Comparison of ENCODE assay signal across 26 cellular contexts in the genomic region with DNA sequence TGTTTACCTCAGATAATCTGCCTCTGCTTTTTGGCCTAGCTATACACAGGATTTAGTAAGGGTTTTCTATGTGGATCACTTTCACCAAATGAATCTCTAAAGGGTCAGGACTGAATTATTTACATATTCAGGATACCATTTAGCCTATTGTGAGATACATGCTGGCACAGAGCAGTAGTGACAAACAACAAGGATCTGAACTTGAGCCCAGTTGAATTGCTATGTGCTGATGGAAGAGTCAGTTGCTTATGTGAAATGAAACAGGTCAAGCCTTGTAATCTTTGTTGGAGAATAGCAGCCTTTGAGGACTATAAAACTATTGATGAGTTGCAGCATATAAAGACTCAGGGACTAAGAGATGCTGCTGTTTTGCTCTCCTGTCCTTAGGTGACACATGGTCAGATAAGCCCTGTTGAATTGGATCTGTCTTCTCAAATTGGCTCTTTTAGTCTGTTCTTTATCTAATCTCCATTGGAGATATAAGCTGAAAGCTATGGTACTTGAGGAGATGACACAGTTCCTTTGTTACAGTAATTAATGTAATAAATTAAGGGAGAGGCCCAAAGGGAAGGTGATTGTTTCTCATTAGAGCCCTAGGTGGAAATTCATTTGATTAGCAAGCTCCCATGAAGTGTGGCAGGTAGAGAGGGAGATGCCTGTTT. TPM values are rescaled to one million over a fixed set of nuclear protein-coding genes. Genes with fewer than 3 reads are reported as not detected.
A peak's percentile ranks its signal among the peaks of the same experiment; 100 is the strongest.
DNase-seq lines count a peak whose midpoint lies in the region; ATAC-seq, FAIRE-seq and TF ChIP-seq lines count a peak whose summit lies in the region.
"Had no signal": no experiment of that assay in that cellular context is flagged by ENCODE, and none has a peak within 500 bp of the region (broad histone marks: within the 10 kb centered on the region; RNA-seq: fewer than 3 reads in every experiment).

No MANE protein-coding gene starts in this region.

- no peaks in the 10 kb centered on the region for H3K9me3 ChIP-seq in suprapubic skin
- no peaks in the 10 kb centered on the region for H3K9me3 ChIP-seq in HepG2 (ENCODE audit: low read length)
- H3K9me3 ChIP-seq: testis, vagina had no signal

- BruUV-seq in HepG2 (replicated peaks; lab: Mats Ljungman, UMichigan) = no TSS peak

- no peak for DNase-seq in stimulated activated naive CD8-positive, alpha-beta T cell treated with anti-CD3 and anti-CD28 coated beads, Interleukin-15, Interleukin-2, amounts not matched to agents 100 U/mL and 50 U/mL, for 24 hours
- DNase-seq in WTC11 (ENCODE audit: low spot score) (no peak), fibroblast of the aortic adventitia (ENCODE audit: low read depth) (peak; percentile 57), NCI-H510A (lab: John Stamatoyannopoulos, UW) (no peak), suprapubic skin (ENCODE audit: low spot score in 2 of 2) (no peak), HepG2 (ENCODE audit: low spot score) (no peak), A172 (ENCODE audit: low spot score) (no peak)
- DNase-seq: activated CD8-positive, alpha-beta memory T cell treated with anti-CD3 and anti-CD28 coated beads for 24 hours; activated naive CD4-positive, alpha-beta T cell treated with Interleukin-2 at 50 U/mL for 16 hours; activated T-cell treated with anti-CD3 and anti-CD28 coated beads, Interleukin-2, amount 50 U/mL, for 4 hours; aorta; DMS 273 treated with DMSO at 0.1 percent for 48 hours; left colon; naive B cell; NCI-H2081 treated with DMSO at 0.1 percent for 48 hours; NCI-H446 treated with DMSO at 0.1 percent for 48 hours; PC-9; retina; Right ventricle myocardium superior; testis had no signal

- TF ChIP-seq RAD21 in HepG2 (CRISPR knock-in tag; IDR thresholded peaks at IDR 0.05) = no peak

- CTCF ChIA-PET in WTC11 (lab: Charles Lee) = interaction anchor here (0.5 kb wide), 1 partner anchor 162 kb away, joined by 3 read pairs; no protein-coding TSS in a partner anchor
- CTCF ChIA-PET in HepG2 (lab: Yijun Ruan, JAX; ENCODE audit: low intra/inter-chr PET ratio, low total read pairs) = no interaction called here

- no peak overlapping the region for H3K4me3 ChIP-seq in fibroblast of the aortic adventitia (ENCODE audit: low read depth, low read length)
- no peak overlapping the region for H3K4me3 ChIP-seq in suprapubic skin
- H3K4me3 ChIP-seq in HepG2 (replicated peaks in 1 of 3; ENCODE audit: insufficient read depth in 1 of 3, low read depth in 2 of 3, low read length in 3 of 3) = no peak overlapping the region
- H3K4me3 ChIP-seq: PC-9, testis, vagina had no signal

- no peaks in the 10 kb centered on the region for H4K20me1 ChIP-seq in HepG2 (ENCODE audit: insufficient read depth, low read length)

- TF ChIP-seq CTCF in WTC11 (IDR thresholded peaks at IDR 0.05) (no peak), fibroblast of the aortic adventitia (IDR thresholded peaks at IDR 0.05; ENCODE audit: insufficient read depth, low read length) (no peak), suprapubic skin (IDR thresholded peaks at IDR 0.05) (no peak), HepG2 (CRISPR knock-in tag; IDR thresholded peaks at IDR 0.05) (no peak)

- no peak overlapping the region for H2AFZ ChIP-seq in HepG2 (ENCODE audit: low read length)
- H2AFZ ChIP-seq: PC-9 had no signal

- ATAC-seq in stimulated activated naive CD8-positive, alpha-beta T cell treated with anti-CD3 and anti-CD28 coated beads, Interleukin-15, Interleukin-2, amounts not matched to agents 100 U/mL and 50 U/mL, for 24 hours = no peak
- ATAC-seq in WTC11 (no peak), HepG2 (no peak)
- ATAC-seq: activated T-cell treated with anti-CD3 and anti-CD28 coated beads, Interleukin-2, amount 50 U/mL, for 4 hours; left colon; stimulated activated effector memory CD8-positive, alpha-beta T cell treated with anti-CD3 and anti-CD28 coated beads, Interleukin-12 subunit alpha, Interleukin-12 subunit beta, amount 100 ng/mL, for 72 hours had no signal

- TF ChIP-seq POLR2A in suprapubic skin (IDR thresholded peaks at IDR 0.05) = no peak
- TF ChIP-seq POLR2A in HepG2 (IDR thresholded peaks at IDR 0.05; ENCODE audit: insufficient read depth in 1 of 2, low read depth in 2 of 2, low read length in 2 of 2) = no peak

- no peaks in the 10 kb centered on the region for H3K4me1 ChIP-seq in suprapubic skin
- no peaks in the 10 kb centered on the region for H3K4me1 ChIP-seq in HepG2 (ENCODE audit: insufficient read depth, low read length)
- H3K4me1 ChIP-seq: testis had no signal

- H3K9ac ChIP-seq in HepG2 (ENCODE audit: insufficient read depth, low read depth, low read length) = no peak overlapping the region

- in situ Hi-C loops in HepG2 (cut with HindIII; ENCODE audit: extremely low pct_ligation_motif_present, low pct_unique_long_range_greater_than_20kb) = no loop called here

- peak overlapping the region; percentile 45 for H3K27ac Mint-ChIP-seq in stimulated activated naive CD8-positive, alpha-beta T cell treated with anti-CD3 and anti-CD28 coated beads, Interleukin-15, Interleukin-2, amounts not matched to agents 100 ng/mL and 50 ng/mL, for 24 hours
- H3K27ac Mint-ChIP-seq in WTC11 = peak overlapping the region; percentile 12; the same call in 1 of the 2 replicates
- H3K27ac Mint-ChIP-seq: dendritic cell treated with granulocyte-macrophage colony-stimulating factor and Interleukin-4, amounts not matched to agents 40 ng/mL and 50 ng/mL, for 4 days; stimulated activated effector memory CD8-positive, alpha-beta T cell treated with anti-CD3 and anti-CD28 coated beads, Interleukin-12 subunit alpha, Interleukin-12 subunit beta, amount 100 ng/mL, for 72 hours had no signal

- intact Hi-C loops in HepG2 (cut with micrococcal nuclease; ENCODE audit: unreplicated experiment) = no loop called here

- H3K4me1 Mint-ChIP-seq in stimulated activated naive CD8-positive, alpha-beta T cell treated with anti-CD3 and anti-CD28 coated beads, Interleukin-15, Interleukin-2, amounts not matched to agents 100 ng/mL and 50 ng/mL, for 24 hours (ENCODE audit: low read depth) = peaks cover 43% of the 10 kb centered on the region
- H3K4me1 Mint-ChIP-seq in WTC11 = peaks cover 7% of the 10 kb centered on the region
- H3K4me1 Mint-ChIP-seq: CD14-positive monocyte had no signal

- no peak for TF ChIP-seq EP300 in suprapubic skin (IDR thresholded peaks at IDR 0.05)
- TF ChIP-seq EP300 in HepG2 (IDR thresholded peaks at IDR 0.05; ENCODE audit: low read depth in 2 of 2, low read length in 2 of 2) = no peak
- no peak for TF ChIP-seq EP300 in HepG2 (CRISPR knock-in tag; IDR thresholded peaks at IDR 0.05; ENCODE audit: borderline replicate concordance)

- peaks cover 3% of the 10 kb centered on the region for H3K79me2 ChIP-seq in HepG2 (ENCODE audit: insufficient read depth, low read length)

- no peak overlapping the region for H3K4me2 ChIP-seq in HepG2 (ENCODE audit: low read depth, low read length)
- H3K4me2 ChIP-seq: PC-9 had no signal

- H3K27me3 Mint-ChIP-seq in stimulated activated naive CD8-positive, alpha-beta T cell treated with anti-CD3 and anti-CD28 coated beads, Interleukin-15, Interleukin-2, amounts not matched to agents 100 ng/mL and 50 ng/mL, for 24 hours = no peaks in the 10 kb centered on the region
- H3K27me3 Mint-ChIP-seq in WTC11 (ENCODE audit: low read depth) = no peaks in the 10 kb centered on the region
- H3K27me3 Mint-ChIP-seq: dendritic cell treated with granulocyte-macrophage colony-stimulating factor and Interleukin-4, amounts not matched to agents 40 ng/mL and 50 ng/mL, for 4 days; naive B cell had no signal

- no peaks in the 10 kb centered on the region for H3K9me3 Mint-ChIP-seq in stimulated activated naive CD8-positive, alpha-beta T cell treated with anti-CD3 and anti-CD28 coated beads, Interleukin-15, Interleukin-2, amounts not matched to agents 100 ng/mL and 50 ng/mL, for 24 hours
- H3K9me3 Mint-ChIP-seq in WTC11 = no peaks in the 10 kb centered on the region
- H3K9me3 Mint-ChIP-seq: activated T-cell treated with anti-CD3 and anti-CD28 coated beads, Interleukin-2, amount 50 U/mL, for 4 hours; dendritic cell treated with granulocyte-macrophage colony-stimulating factor and Interleukin-4, amounts not matched to agents 40 ng/mL and 50 ng/mL, for 4 days; naive B cell; stimulated activated effector memory CD8-positive, alpha-beta T cell treated with anti-CD3 and anti-CD28 coated beads, Interleukin-12 subunit alpha, Interleukin-12 subunit beta, amount 100 ng/mL, for 72 hours had no signal

- peaks cover 33% of the 10 kb centered on the region for H3K36me3 Mint-ChIP-seq in stimulated activated naive CD8-positive, alpha-beta T cell treated with anti-CD3 and anti-CD28 coated beads, Interleukin-15, Interleukin-2, amounts not matched to agents 100 ng/mL and 50 ng/mL, for 24 hours (ENCODE audit: low read depth)
- peaks cover 3% of the 10 kb centered on the region for H3K36me3 Mint-ChIP-seq in WTC11

- H3K36me3 ChIP-seq in suprapubic skin = peaks cover 3% of the 10 kb centered on the region
- peaks cover 0 to 4% of the 10 kb centered on the region in 2 experiments; a peak in 1 of 5 replicates for H3K36me3 ChIP-seq in HepG2 (replicated peaks in 1 of 2; ENCODE audit: control insufficient read depth in 1 of 2, insufficient read depth in 2 of 2, low read length in 2 of 2)

- POLR2A ChIA-PET in WTC11 (lab: Charles Lee) = no interaction called here
- POLR2A ChIA-PET in HepG2 (lab: Yijun Ruan, JAX) = no interaction called here

- no peak for FAIRE-seq in HepG2 (lab: Jason Lieb, UNC)
- FAIRE-seq: frontal cortex had no signal

- no peak overlapping the region for H3K4me3 Mint-ChIP-seq in stimulated activated naive CD8-positive, alpha-beta T cell treated with anti-CD3 and anti-CD28 coated beads, Interleukin-15, Interleukin-2, amounts not matched to agents 100 ng/mL and 50 ng/mL, for 24 hours
- no peak overlapping the region for H3K4me3 Mint-ChIP-seq in WTC11
- H3K4me3 Mint-ChIP-seq: activated T-cell treated with anti-CD3 and anti-CD28 coated beads, Interleukin-2, amount 50 U/mL, for 4 hours; CD14-positive monocyte; dendritic cell treated with granulocyte-macrophage colony-stimulating factor and Interleukin-4, amounts not matched to agents 40 ng/mL and 50 ng/mL, for 4 days; naive B cell; stimulated activated effector memory CD8-positive, alpha-beta T cell treated with anti-CD3 and anti-CD28 coated beads, Interleukin-12 subunit alpha, Interleukin-12 subunit beta, amount 100 ng/mL, for 72 hours had no signal

- H3K27me3 ChIP-seq in suprapubic skin = no peaks in the 10 kb centered on the region
- no peaks in the 10 kb centered on the region for H3K27me3 ChIP-seq in HepG2 (ENCODE audit: control insufficient read depth in 1 of 2, insufficient read depth in 2 of 2, low read length in 2 of 2)
- H3K27me3 ChIP-seq: testis, vagina had no signal

- H3K27ac ChIP-seq in suprapubic skin (no peak overlapping the region), HepG2 (ENCODE audit: extremely low read length, insufficient read depth, low read length) (no peak overlapping the region)
- H3K27ac ChIP-seq: PC-9, testis, vagina had no signal

RNA-seq across cellular contexts. Expression of a gene that starts 30.4 kb away (rescaled TPM):
- total RNA-seq in WTC11 (2021) = 45.9 to 47.4 TPM (median 46.3 TPM) in 3 replicates
- total RNA-seq in fibroblast of the aortic adventitia (ENCODE audit: low replicate concordance) = 19.3 and 38.8 TPM in 2 replicates
- 10 to 100 TPM; 18.6 to 40.1 (median 23.7) TPM for total RNA-seq in suprapubic skin
- 8.9 and 9.1 TPM in 2 replicates for total RNA-seq in HepG2 (2016; rRNA removed; fragmentation: Illumina TruSeq; extraction: Trizol)
- total RNA-seq in HepG2 (2016; cell fraction: cytosol; rRNA removed; fragmentation: Illumina TruSeq; extraction: Trizol; ENCODE audit: low read depth) = 16.4 and 18.8 TPM in 2 replicates
- total RNA-seq in HepG2 (2016; cell fraction: insoluble cytoplasmic fraction; rRNA removed; fragmentation: Illumina TruSeq; extraction: Trizol) = 7.5 and 8.4 TPM in 2 replicates
- 9.1 and 10.8 TPM in 2 replicates for total RNA-seq in HepG2 (2016; cell fraction: membrane; rRNA removed; fragmentation: Illumina TruSeq; extraction: Trizol)
- total RNA-seq in HepG2 (2016; cell fraction: nucleus; rRNA removed; fragmentation: Illumina TruSeq; extraction: Trizol) = 9.9 and 12.6 TPM in 2 replicates
- 9.9 and 11.5 TPM in 2 replicates for polyA plus RNA-seq in HepG2 (2011; rRNA removed)
- polyA plus RNA-seq in HepG2 (2011; cell fraction: cytosol; rRNA removed) = 5.1 and 6.3 TPM in 2 replicates
- 8.3 and 14.7 TPM in 2 replicates for polyA plus RNA-seq in HepG2 (2011; cell fraction: nucleus; rRNA removed)
- polyA plus RNA-seq in HepG2 (2012) = 9.7 and 11.3 TPM in 2 replicates
- 0.28 and 0.34 TPM in 2 replicates for polyA plus RNA-seq in HepG2 (2016; cell fraction: cytosol; fragmentation: Illumina TruSeq; extraction: Trizol; ENCODE audit: low read depth)
- 6.2 and 8.7 TPM in 2 replicates for polyA plus RNA-seq in HepG2 (2016; cell fraction: insoluble cytoplasmic fraction; fragmentation: Illumina TruSeq; extraction: Trizol; ENCODE audit: low read depth)
- polyA plus RNA-seq in HepG2 (2016; cell fraction: membrane; fragmentation: Illumina TruSeq; extraction: Trizol; ENCODE audit: low read depth) = 1.2 and 1.5 TPM in 2 replicates
- 9.8 and 10.0 TPM in 2 replicates for polyA plus RNA-seq in HepG2 (2016; cell fraction: nucleus; fragmentation: Illumina TruSeq; extraction: Trizol; ENCODE audit: insufficient read depth, low read depth)
- polyA minus RNA-seq in HepG2 (2011; rRNA and poly(A)+ RNA removed; ENCODE audit: low replicate concordance) = 24.6 and 47.4 TPM in 2 replicates
- 9.9 and 12.1 TPM in 2 replicates for polyA minus RNA-seq in HepG2 (2011; cell fraction: cytosol; rRNA and poly(A)+ RNA removed)
- polyA minus RNA-seq in HepG2 (2011; cell fraction: nucleus; rRNA and poly(A)+ RNA removed) = 19.3 and 20.1 TPM in 2 replicates
- total RNA-seq in A172 (2014; rRNA removed; shearing (Covaris generic)) = 10.8 and 11.1 TPM in 2 replicates
